1 cellular context compared by ENCODE assay signal in genomic region chr16:31441956-31442355, GRCh38.
TF ChIP-seq lines count a peak whose summit lies in the region.

No MANE protein-coding gene starts in this region.

TF ChIP-seq in SK-N-SH, 30 proteins besides CTCF, POLR2A, EP300 and RAD21 (continued from another document):
- TF ChIP-seq USF2 (IDR thresholded peaks at IDR 0.05; ENCODE audit: borderline replicate concordance, low read depth, low read length) (no peak), GATA2 (CRISPR knock-in tag; IDR thresholded peaks at IDR 0.05) (no peak), RFX5 (IDR thresholded peaks at IDR 0.05; ENCODE audit: low read length) (no peak), TAF1 (IDR thresholded peaks at IDR 0.05; ENCODE audit: borderline replicate concordance, low read depth, low read length) (no peak), TCF12 (IDR thresholded peaks at IDR 0.05) (no peak), JUND (IDR thresholded peaks at IDR 0.05) (no peak), MAX (IDR thresholded peaks at IDR 0.05; ENCODE audit: low read depth) (no peak), FOSL2 (IDR thresholded peaks at IDR 0.05; ENCODE audit: borderline replicate concordance, low read depth) (no peak), NFIC (IDR thresholded peaks at IDR 0.05; ENCODE audit: borderline replicate concordance) (no peak), FOXM1 (IDR thresholded peaks at IDR 0.05; ENCODE audit: low read depth) (no peak), NRF1 (IDR thresholded peaks at IDR 0.05; ENCODE audit: low read depth, low read length) (no peak), USF1 (IDR thresholded peaks at IDR 0.05; ENCODE audit: borderline replicate concordance, low read depth) (no peak), RCOR1 (IDR thresholded peaks at IDR 0.05; ENCODE audit: low read length) (no peak), GABPA (IDR thresholded peaks at IDR 0.05; ENCODE audit: low read depth) (no peak)
TF ChIP-seq in SK-N-SH: peak in this region for 0.
